ENCODE assay signal across 6 cellular contexts in genomic region chr1:148703973-148704591, GRCh38. TPM values are rescaled to one million over a fixed set of nuclear protein-coding genes. Genes with fewer than 3 reads are reported as not detected.
"Had no signal": no experiment of that assay in that cellular context is flagged by ENCODE, and none has a peak within 500 bp of the region (broad histone marks: within the 10 kb centered on the region; RNA-seq: fewer than 3 reads in every experiment).

No MANE protein-coding gene starts in this region.

RNA-seq across cellular contexts. Expression of gene NUDT4B, which starts 44.5 kb away (rescaled TPM):
- total RNA-seq: activated CD8-positive, alpha-beta T cell treated with anti-CD3 and anti-CD28 coated beads, Interleukin-2, amount 10 ng/mL, durations not matched to agents 7 days and 5 days; activated naive CD8-positive, alpha-beta T cell treated with anti-CD3 and anti-CD28 coated beads, Interleukin-2, amount 10 ng/mL, durations not matched to agents 7 days and 5 days; T-helper 1 cell treated with Interleukin-12 subunit alpha and Interleukin-12 subunit beta and Interleukin-4 antibody, amounts not matched to agents 30 ng/mL and 1 ng/mL, for 36 hours; T-helper 17 cell; WTC11 had no signal
- polyA plus RNA-seq: cardiac muscle cell had no signal
